Comparison of ENCODE assay signal across 8 cellular contexts in the genomic region with DNA sequence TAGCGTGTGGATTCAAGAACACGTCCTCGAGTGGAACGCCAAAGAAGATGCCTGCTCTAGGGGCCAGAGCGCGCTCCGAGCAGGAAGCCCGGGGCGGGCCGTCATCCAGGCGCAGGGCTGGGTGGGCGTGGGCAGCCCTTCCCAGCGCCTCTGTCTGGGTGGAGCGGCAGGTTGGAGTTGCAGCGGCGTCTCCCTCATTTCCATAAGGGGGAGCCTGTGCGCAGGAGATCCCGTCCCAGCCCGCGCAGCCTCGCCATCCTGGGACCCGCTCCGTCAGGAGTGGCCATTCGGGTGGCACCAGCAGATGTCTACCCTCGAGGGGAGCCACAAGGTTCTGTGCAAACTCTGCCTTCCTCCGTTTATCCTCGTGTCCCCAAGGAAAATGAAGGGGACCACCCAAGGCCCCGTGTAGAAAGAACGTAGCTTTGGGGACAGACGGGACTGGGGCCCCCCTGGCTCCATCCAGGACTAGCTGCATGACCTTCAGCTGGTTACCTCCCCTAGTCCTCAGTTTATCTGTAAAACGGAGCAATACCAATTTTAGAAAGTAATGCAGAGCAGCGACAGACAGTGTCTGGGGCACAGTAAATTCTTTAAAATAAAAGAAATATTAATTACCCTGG.
DNase-seq lines count a peak whose midpoint lies in the region; ATAC-seq, FAIRE-seq and TF ChIP-seq lines count a peak whose summit lies in the region.

No MANE protein-coding gene starts in this region.

- peaks cover 0 to 5% of the 10 kb centered on the region in 2 experiments; a peak in 2 of 5 replicates for H3K4me1 ChIP-seq in K562 (replicated peaks in 1 of 2; ENCODE audit: control insufficient read depth in 2 of 2, insufficient read depth in 2 of 2, low read length in 2 of 2)
- peaks cover 0 to 3% of the 10 kb centered on the region in 2 donors for H3K4me1 ChIP-seq in uterus

- no peak for TF ChIP-seq EP300 in K562 (IDR thresholded peaks at IDR 0.05; ENCODE audit: low read length)

- peak in 1 of 2 experiments; percentile 54; a peak in 3 of 4 replicates for TF ChIP-seq RAD21 in K562 (CRISPR knock-in tag; conservative IDR thresholded peaks at IDR 0.05 in 1 of 2, IDR thresholded peaks at IDR 0.05 in 1 of 2)

- peak; percentile 74 for DNase-seq in EL
- peak; percentile 65 for DNase-seq in NB4 (ENCODE audit: low read depth)
- DNase-seq in K562 (ENCODE audit: extremely low read depth in 1 of 4, low spot score in 3 of 4) = peak; percentile 31 to 61 (median 46)
- no peak for DNase-seq in kidney epithelial cell (ENCODE audit: low read depth)
- peak in 1 of 2 donors; percentile 50 for DNase-seq in uterus
- no peak for DNase-seq in central memory CD4-positive, alpha-beta T cell
- DNase-seq in Ammon's horn (ENCODE audit: low spot score) = no peak

- BruUV-seq in K562 (replicated peaks; lab: Mats Ljungman, UMichigan) = no TSS peak

- H3K9me3 ChIP-seq in K562 (replicated peaks; ENCODE audit: control insufficient read depth, insufficient read depth, low read depth, low read length) (no peaks in the 10 kb centered on the region), uterus (no peaks in the 10 kb centered on the region)

- WGBS in K562 (ENCODE audit: insufficient coverage, low coverage, missing lambda C conversion rate) = under 1% methylated on average over 27 of the region's 32 CpGs

- no peaks in the 10 kb centered on the region for H3K79me2 ChIP-seq in K562 (ENCODE audit: control insufficient read depth, insufficient read depth, low read length)

- TF ChIP-seq POLR2A in NB4 (IDR thresholded peaks at IDR 0.05; ENCODE audit: extremely low read depth, insufficient read length) = no peak
- no peak for TF ChIP-seq POLR2A in K562 (conservative IDR thresholded peaks at IDR 0.05)
- TF ChIP-seq POLR2A in uterus (IDR thresholded peaks at IDR 0.05) = no peak

- H2AFZ ChIP-seq in K562 (ENCODE audit: low read depth, low read length) = peak overlapping the region; percentile 40; the same call in 1 of the 2 replicates

- H3K27ac ChIP-seq in K562 (ENCODE audit: extremely low read depth, low read depth, low read length) = no peak overlapping the region
- no peak overlapping the region for H3K27ac ChIP-seq in uterus

- H3K4me3 ChIP-seq in NB4 (ENCODE audit: low read depth, low read length) (peak overlapping the region; percentile 25), K562 (no peak overlapping the region), kidney epithelial cell (ENCODE audit: low read depth, low read length) (no peak overlapping the region), uterus (no peak overlapping the region)

- POLR2A ChIA-PET in K562 (lab: Yijun Ruan, JAX) = no interaction called here

- H3K27me3 ChIP-seq in K562 (ENCODE audit: control insufficient read depth in 2 of 2, insufficient read depth in 2 of 2, low read length in 2 of 2) (peaks cover 11 to 34% of the 10 kb centered on the region in 2 experiments), kidney epithelial cell (ENCODE audit: control insufficient read depth, insufficient read depth, low read length) (peaks cover 6% of the 10 kb centered on the region), uterus (no peaks in the 10 kb centered on the region)

- peak; percentile 99 for ATAC-seq in K562
- ATAC-seq in GM21576 (IDR thresholded peaks at IDR 0.05; ENCODE audit: unreplicated experiment) = no peak

- FAIRE-seq in K562 (lab: Jason Lieb, UNC) = no peak

- no peak overlapping the region for H3K9ac ChIP-seq in K562 (ENCODE audit: insufficient read depth in 1 of 2, low read depth in 2 of 2, low read length in 2 of 2)

- H3K9me1 ChIP-seq in K562 (ENCODE audit: control insufficient read depth, insufficient read depth, low read length) = no peaks in the 10 kb centered on the region

- in situ Hi-C loops in K562 (cut with MboI) = no loop called here

- TF ChIP-seq CTCF in NB4 (IDR thresholded peaks at IDR 0.05; ENCODE audit: low read depth, low read length) (peak; percentile 38), K562 (IDR thresholded peaks at IDR 0.05 in 2 of 3, conservative IDR thresholded peaks at IDR 0.05 in 1 of 3; ENCODE audit: insufficient read depth in 2 of 3, low read depth in 1 of 3, low read length in 3 of 3) (peak; percentile 43 to 51 (median 51)), kidney epithelial cell (IDR thresholded peaks at IDR 0.05; ENCODE audit: insufficient read depth, low read length, poor library complexity, severe bottlenecking) (peak; percentile 76), uterus (IDR thresholded peaks at IDR 0.05) (peak; percentile 41 to 51 (median 46))

- intact Hi-C loops in K562 (cut with micrococcal nuclease) = loop anchor here (5.0 to 10.0 kb wide), 2 partner anchors 217 to 415 kb away; no protein-coding TSS in a partner anchor
- intact Hi-C loops in uterus (cut with DNase I; ENCODE audit: low total_unique reads) = no loop called here

- CTCF ChIA-PET in K562 (lab: Yijun Ruan, JAX; ENCODE audit: low intra/inter-chr PET ratio) = interaction anchor here (1.2 kb wide), 1 partner anchor 278 kb away, joined by 3 read pairs; no protein-coding TSS in a partner anchor

- peak overlapping the region; percentile 46; the same call in 1 of the 2 replicates for H3K4me2 ChIP-seq in K562 (ENCODE audit: insufficient read depth, low read length)

- H4K20me1 ChIP-seq in K562 (replicated peaks; ENCODE audit: control insufficient read depth, insufficient read depth, low read length) = no peaks in the 10 kb centered on the region

- H3K36me3 ChIP-seq in K562 (ENCODE audit: control insufficient read depth, insufficient read depth, low read length) = no peaks in the 10 kb centered on the region
- no peaks in the 10 kb centered on the region for H3K36me3 ChIP-seq in kidney epithelial cell (ENCODE audit: control insufficient read depth, insufficient read depth, low read length)
- no peaks in the 10 kb centered on the region for H3K36me3 ChIP-seq in uterus

TF ChIP-seq in K562, 482 proteins besides CTCF, POLR2A, EP300 and RAD21 (continues in another document):
- peak; percentile 83 to 85 for TF ChIP-seq NRF1 (conservative IDR thresholded peaks at IDR 0.05 in 1 of 2, IDR thresholded peaks at IDR 0.05 in 1 of 2)
- TF ChIP-seq, protein P1, sequence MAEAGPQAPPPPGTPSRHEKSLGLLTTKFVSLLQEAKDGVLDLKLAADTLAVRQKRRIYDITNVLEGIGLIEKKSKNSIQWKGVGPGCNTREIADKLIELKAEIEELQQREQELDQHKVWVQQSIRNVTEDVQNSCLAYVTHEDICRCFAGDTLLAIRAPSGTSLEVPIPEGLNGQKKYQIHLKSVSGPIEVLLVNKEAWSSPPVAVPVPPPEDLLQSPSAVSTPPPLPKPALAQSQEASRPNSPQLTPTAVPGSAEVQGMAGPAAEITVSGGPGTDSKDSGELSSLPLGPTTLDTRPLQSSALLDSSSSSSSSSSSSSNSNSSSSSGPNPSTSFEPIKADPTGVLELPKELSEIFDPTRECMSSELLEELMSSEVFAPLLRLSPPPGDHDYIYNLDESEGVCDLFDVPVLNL (CRISPR knock-in tag; IDR thresholded peaks at IDR 0.05; ENCODE audit: low read depth) = no peak
- no peak for TF ChIP-seq ATF1 (CRISPR knock-in tag; IDR thresholded peaks at IDR 0.05)
- TF ChIP-seq ATF1 (tag; IDR thresholded peaks at IDR 0.05) = no peak
- no peak for TF ChIP-seq HDGF (IDR thresholded peaks at IDR 0.05)
- TF ChIP-seq, protein P2, sequence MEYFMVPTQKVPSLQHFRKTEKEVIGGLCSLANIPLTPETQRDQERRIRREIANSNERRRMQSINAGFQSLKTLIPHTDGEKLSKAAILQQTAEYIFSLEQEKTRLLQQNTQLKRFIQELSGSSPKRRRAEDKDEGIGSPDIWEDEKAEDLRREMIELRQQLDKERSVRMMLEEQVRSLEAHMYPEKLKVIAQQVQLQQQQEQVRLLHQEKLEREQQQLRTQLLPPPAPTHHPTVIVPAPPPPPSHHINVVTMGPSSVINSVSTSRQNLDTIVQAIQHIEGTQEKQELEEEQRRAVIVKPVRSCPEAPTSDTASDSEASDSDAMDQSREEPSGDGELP (CRISPR knock-in tag; IDR thresholded peaks at IDR 0.05; ENCODE audit: borderline replicate concordance) = no peak
- TF ChIP-seq MECOM (CRISPR knock-in tag; IDR thresholded peaks at IDR 0.05) = no peak
- no peak for TF ChIP-seq FUS (optimal IDR thresholded peaks at IDR 0.05; ENCODE audit: low read depth, low read length)
- TF ChIP-seq SMC3 (conservative IDR thresholded peaks at IDR 0.05; ENCODE audit: insufficient read depth, low read depth, low read length) = peak; percentile 45; the same call in 1 of the 2 replicates
- TF ChIP-seq IRF2 (CRISPR knock-in tag; IDR thresholded peaks at IDR 0.05) = peak; percentile 61; the same call in 1 of the 2 replicates
- no peak for TF ChIP-seq FOXO4 (CRISPR knock-in tag; IDR thresholded peaks at IDR 0.05)
- no peak for TF ChIP-seq NR2F6 (CRISPR knock-in tag; IDR thresholded peaks at IDR 0.05)
- no peak for TF ChIP-seq CBX5 (IDR thresholded peaks at IDR 0.05; ENCODE audit: borderline replicate concordance, low read depth)
- TF ChIP-seq SAFB2 (IDR thresholded peaks at IDR 0.05; ENCODE audit: borderline replicate concordance, low read depth, low read length, severe bottlenecking) = no peak
- TF ChIP-seq MAZ (CRISPR knock-in tag; conservative IDR thresholded peaks at IDR 0.05 in 1 of 2, IDR thresholded peaks at IDR 0.05 in 1 of 2) = 0 out of 4 replicates have a peak, but pooled peaks of 1 of the 2 experiments have one; percentile 33

Comparison
In these comparisons a context has a peak if more than half of its experiments do, and no peak if none do; other contexts are left out.
1. DNase-seq: peak in EL (single experiment), NB4 (single experiment) and K562 (4 of 4); none in kidney epithelial cell (single experiment), central memory CD4-positive, alpha-beta T cell (single experiment) and Ammon's horn (single experiment).
2. Peak in every context shown above with its lines, with median percentiles within 50 percentile points of each other: CTCF ChIP-seq.